Comparison of ENCODE assay signal across 1 cellular context in genomic region chr5:148368299-148368698, GRCh38.
TF ChIP-seq lines count a peak whose summit lies in the region.

No MANE protein-coding gene starts in this region.

TF ChIP-seq in HEK293, 187 proteins besides CTCF, POLR2A, EP300 and RAD21 (continued from another document):
- TF ChIP-seq ZNF645 (tag by site-specific recombination; IDR thresholded peaks at IDR 0.05) (no peak), ZNF639 (tag by site-specific recombination; IDR thresholded peaks at IDR 0.05) (no peak), ZNF341 (tag by site-specific recombination; IDR thresholded peaks at IDR 0.05; ENCODE audit: low read depth) (no peak)
